Comparison of ENCODE assay signal across 1 cellular context in genomic region chr1:109304221-109304915, GRCh38.
TF ChIP-seq lines count a peak whose summit lies in the region.

No MANE protein-coding gene starts in this region.

TF ChIP-seq in WTC11, 78 proteins besides CTCF, POLR2A, EP300 and RAD21 (continued from another document):
- no peak for TF ChIP-seq AFF4 (CRISPR knock-in tag; IDR thresholded peaks at IDR 0.05; ENCODE audit: borderline replicate concordance)
- TF ChIP-seq ZNF396 (CRISPR knock-in tag; IDR thresholded peaks at IDR 0.05; ENCODE audit: borderline replicate concordance): no peak
- TF ChIP-seq, protein P1, sequence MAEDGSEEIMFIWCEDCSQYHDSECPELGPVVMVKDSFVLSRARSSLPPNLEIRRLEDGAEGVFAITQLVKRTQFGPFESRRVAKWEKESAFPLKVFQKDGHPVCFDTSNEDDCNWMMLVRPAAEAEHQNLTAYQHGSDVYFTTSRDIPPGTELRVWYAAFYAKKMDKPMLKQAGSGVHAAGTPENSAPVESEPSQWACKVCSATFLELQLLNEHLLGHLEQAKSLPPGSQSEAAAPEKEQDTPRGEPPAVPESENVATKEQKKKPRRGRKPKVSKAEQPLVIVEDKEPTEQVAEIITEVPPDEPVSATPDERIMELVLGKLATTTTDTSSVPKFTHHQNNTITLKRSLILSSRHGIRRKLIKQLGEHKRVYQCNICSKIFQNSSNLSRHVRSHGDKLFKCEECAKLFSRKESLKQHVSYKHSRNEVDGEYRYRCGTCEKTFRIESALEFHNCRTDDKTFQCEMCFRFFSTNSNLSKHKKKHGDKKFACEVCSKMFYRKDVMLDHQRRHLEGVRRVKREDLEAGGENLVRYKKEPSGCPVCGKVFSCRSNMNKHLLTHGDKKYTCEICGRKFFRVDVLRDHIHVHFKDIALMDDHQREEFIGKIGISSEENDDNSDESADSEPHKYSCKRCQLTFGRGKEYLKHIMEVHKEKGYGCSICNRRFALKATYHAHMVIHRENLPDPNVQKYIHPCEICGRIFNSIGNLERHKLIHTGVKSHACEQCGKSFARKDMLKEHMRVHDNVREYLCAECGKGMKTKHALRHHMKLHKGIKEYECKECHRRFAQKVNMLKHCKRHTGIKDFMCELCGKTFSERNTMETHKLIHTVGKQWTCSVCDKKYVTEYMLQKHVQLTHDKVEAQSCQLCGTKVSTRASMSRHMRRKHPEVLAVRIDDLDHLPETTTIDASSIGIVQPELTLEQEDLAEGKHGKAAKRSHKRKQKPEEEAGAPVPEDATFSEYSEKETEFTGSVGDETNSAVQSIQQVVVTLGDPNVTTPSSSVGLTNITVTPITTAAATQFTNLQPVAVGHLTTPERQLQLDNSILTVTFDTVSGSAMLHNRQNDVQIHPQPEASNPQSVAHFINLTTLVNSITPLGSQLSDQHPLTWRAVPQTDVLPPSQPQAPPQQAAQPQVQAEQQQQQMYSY (CRISPR knock-in tag; IDR thresholded peaks at IDR 0.05): no peak
- TF ChIP-seq CREM (CRISPR knock-in tag; IDR thresholded peaks at IDR 0.05): no peak
- TF ChIP-seq SMAD4 (CRISPR knock-in tag; IDR thresholded peaks at IDR 0.05): no peak
- TF ChIP-seq, protein P2, sequence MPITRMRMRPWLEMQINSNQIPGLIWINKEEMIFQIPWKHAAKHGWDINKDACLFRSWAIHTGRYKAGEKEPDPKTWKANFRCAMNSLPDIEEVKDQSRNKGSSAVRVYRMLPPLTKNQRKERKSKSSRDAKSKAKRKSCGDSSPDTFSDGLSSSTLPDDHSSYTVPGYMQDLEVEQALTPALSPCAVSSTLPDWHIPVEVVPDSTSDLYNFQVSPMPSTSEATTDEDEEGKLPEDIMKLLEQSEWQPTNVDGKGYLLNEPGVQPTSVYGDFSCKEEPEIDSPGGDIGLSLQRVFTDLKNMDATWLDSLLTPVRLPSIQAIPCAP (CRISPR knock-in tag; IDR thresholded peaks at IDR 0.05): no peak
- TF ChIP-seq OVOL2 (CRISPR knock-in tag; IDR thresholded peaks at IDR 0.05; ENCODE audit: borderline replicate concordance): no peak
- no peak for TF ChIP-seq ZNF423 (CRISPR knock-in tag; IDR thresholded peaks at IDR 0.05)
- TF ChIP-seq, protein P3, sequence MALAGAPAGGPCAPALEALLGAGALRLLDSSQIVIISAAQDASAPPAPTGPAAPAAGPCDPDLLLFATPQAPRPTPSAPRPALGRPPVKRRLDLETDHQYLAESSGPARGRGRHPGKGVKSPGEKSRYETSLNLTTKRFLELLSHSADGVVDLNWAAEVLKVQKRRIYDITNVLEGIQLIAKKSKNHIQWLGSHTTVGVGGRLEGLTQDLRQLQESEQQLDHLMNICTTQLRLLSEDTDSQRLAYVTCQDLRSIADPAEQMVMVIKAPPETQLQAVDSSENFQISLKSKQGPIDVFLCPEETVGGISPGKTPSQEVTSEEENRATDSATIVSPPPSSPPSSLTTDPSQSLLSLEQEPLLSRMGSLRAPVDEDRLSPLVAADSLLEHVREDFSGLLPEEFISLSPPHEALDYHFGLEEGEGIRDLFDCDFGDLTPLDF (CRISPR knock-in tag; IDR thresholded peaks at IDR 0.05): no peak
- TF ChIP-seq ZNF138 (CRISPR knock-in tag; conservative IDR thresholded peaks at IDR 0.05): no peak
- no peak for TF ChIP-seq ZNF671 (CRISPR knock-in tag; IDR thresholded peaks at IDR 0.05)
- no peak for TF ChIP-seq ZNF317 (CRISPR knock-in tag; IDR thresholded peaks at IDR 0.05; ENCODE audit: borderline replicate concordance, low read depth)
